29 cellular contexts compared by ENCODE assay signal in the genomic region with DNA sequence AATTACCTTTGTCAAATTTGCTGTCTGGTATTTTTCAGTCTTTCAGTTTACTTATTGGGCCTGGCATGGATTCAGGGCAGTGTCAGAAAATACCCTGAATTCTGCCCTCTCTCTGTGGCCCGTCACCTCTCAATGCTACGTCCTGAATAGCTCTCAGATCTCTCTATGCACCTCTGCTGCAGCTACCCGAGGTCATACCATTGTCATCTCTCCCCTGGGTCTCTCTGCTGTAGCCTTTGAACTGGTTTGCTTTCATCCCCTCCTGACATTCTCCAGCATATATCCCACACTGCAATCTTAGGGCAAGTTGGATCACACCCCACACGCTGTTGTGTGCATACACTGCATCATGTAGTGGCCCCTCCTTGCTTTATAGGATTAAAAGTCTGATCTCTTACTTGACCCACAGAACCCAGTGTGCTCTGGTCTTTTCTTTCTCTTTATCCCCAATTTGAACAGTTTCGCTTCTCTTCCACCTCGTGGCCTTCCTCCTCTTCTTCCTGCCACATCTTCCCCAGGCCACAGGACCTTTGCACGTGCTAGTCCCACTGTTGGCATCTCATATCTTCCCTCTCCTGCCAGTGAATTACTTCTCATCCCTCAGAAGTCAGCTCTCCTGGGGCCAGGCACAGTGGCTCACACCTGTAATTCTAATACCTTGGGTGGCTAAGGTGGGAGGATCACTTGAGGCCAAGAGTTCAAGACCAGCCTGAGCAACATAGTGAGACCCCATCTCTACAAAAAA.
"Had no signal": no experiment of that assay in that cellular context is flagged by ENCODE, and none has a peak within 500 bp of the region (broad histone marks: within the 10 kb centered on the region; RNA-seq: fewer than 3 reads in every experiment).

No MANE protein-coding gene starts in this region.

- H3K27ac ChIP-seq: coronary artery, esophagus squamous epithelium, heart right ventricle, left lung, prostate gland, right atrium auricular region, suprapubic skin, transverse colon, vagina had no signal

- DNase-seq: dermis blood vessel endothelial cell; effector memory CD4-positive, alpha-beta T cell; erythroblast; esophagus squamous epithelium; foreskin melanocyte; glutamatergic neuron; heart right ventricle; hippocampal formation; kidney; left cardiac atrium; left lung; mesenchymal stem cell; midbrain; naive thymus-derived CD4-positive, alpha-beta T cell; nucleus accumbens; stimulated activated CD4-positive, alpha-beta T cell treated with anti-CD3 and anti-CD28 coated beads, Interleukin-12 subunit alpha, Interleukin-12 subunit beta, amount 100 ng/mL, for 4 hours; stimulated activated CD4-positive, alpha-beta T cell treated with anti-CD3 and anti-CD28 coated beads, Interleukin-1b, Interleukin-23, amount 100 ng/mL, for 48 hours; stimulated activated CD4-positive, alpha-beta T cell treated with anti-CD3 and anti-CD28 coated beads, Interleukin-4, amount 100 ng/mL, for 1 hour; stimulated activated CD8-positive, alpha-beta memory T cell treated with anti-CD3 and anti-CD28 coated beads, Interleukin-4, amount 100 ng/mL, for 48 hours; stimulated activated naive CD4-positive, alpha-beta T cell; stimulated activated naive CD8-positive, alpha-beta T cell treated with anti-CD3 and anti-CD28 coated beads, Interleukin-15, amount 100 ng/mL, for 72 hours; transverse colon had no signal

- H3K9me3 ChIP-seq: esophagus squamous epithelium, heart right ventricle, left lung, prostate gland, right atrium auricular region, suprapubic skin, transverse colon, vagina had no signal

- H3K27ac Mint-ChIP-seq: naive thymus-derived CD4-positive, alpha-beta T cell; nephron; stimulated activated naive CD8-positive, alpha-beta T cell treated with anti-CD3 and anti-CD28 coated beads, Interleukin-15, amount 100 ng/mL, for 72 hours had no signal

- H3K27me3 Mint-ChIP-seq: stimulated activated naive CD8-positive, alpha-beta T cell treated with anti-CD3 and anti-CD28 coated beads, Interleukin-15, amount 100 ng/mL, for 72 hours had no signal

- H3K36me3 ChIP-seq: esophagus squamous epithelium, heart right ventricle, left lung, prostate gland, right atrium auricular region, suprapubic skin, transverse colon, vagina had no signal

- H3K4me2 ChIP-seq: smooth muscle cell had no signal

- H3K4me3 Mint-ChIP-seq: naive thymus-derived CD4-positive, alpha-beta T cell; nephron; stimulated activated naive CD8-positive, alpha-beta T cell treated with anti-CD3 and anti-CD28 coated beads, Interleukin-15, amount 100 ng/mL, for 72 hours had no signal

- H3K27me3 ChIP-seq: esophagus squamous epithelium, heart right ventricle, left lung, right atrium auricular region, suprapubic skin, transverse colon, vagina had no signal

- H3K4me1 ChIP-seq: heart right ventricle, left lung, prostate gland, right atrium auricular region, suprapubic skin, transverse colon, vagina had no signal

- H3K4me3 ChIP-seq: coronary artery, esophagus squamous epithelium, heart right ventricle, left lung, prostate gland, right atrium auricular region, smooth muscle cell, suprapubic skin, transverse colon, vagina had no signal

- H3K4me1 Mint-ChIP-seq: naive thymus-derived CD4-positive, alpha-beta T cell; stimulated activated naive CD8-positive, alpha-beta T cell treated with anti-CD3 and anti-CD28 coated beads, Interleukin-15, amount 100 ng/mL, for 72 hours had no signal
